9 cellular contexts compared by ENCODE assay signal in the genomic region with DNA sequence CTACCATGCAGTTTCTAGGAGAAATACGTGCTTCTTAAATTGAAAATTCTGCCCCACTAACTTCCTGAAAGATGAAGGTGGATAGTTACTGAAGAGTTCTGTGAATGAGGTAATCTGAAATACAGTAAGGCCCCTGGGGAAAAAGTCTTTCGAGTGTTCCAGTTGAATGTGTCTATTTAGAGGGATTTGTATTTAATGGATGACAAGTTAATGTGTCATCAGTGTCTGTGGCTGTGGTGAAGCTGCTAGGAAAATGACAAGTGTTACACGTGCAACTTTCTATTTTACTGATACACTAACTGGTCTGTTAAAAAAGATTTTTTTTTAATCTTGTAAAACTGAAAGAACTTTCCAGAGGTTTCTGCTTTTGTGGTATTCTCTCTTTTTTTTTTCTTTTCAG.
A peak's percentile ranks its signal among the peaks of the same experiment; 100 is the strongest.
DNase-seq lines count a peak whose midpoint lies in the region; ATAC-seq and TF ChIP-seq lines count a peak whose summit lies in the region.
"Had no signal": no experiment of that assay in that cellular context is flagged by ENCODE, and none has a peak within 500 bp of the region (broad histone marks: within the 10 kb centered on the region; RNA-seq: fewer than 3 reads in every experiment).

No MANE protein-coding gene starts in this region.

- no peak for TF ChIP-seq EP300 in ovary (IDR thresholded peaks at IDR 0.05)

- no peak overlapping the region for H3K4me3 ChIP-seq in HAP-1
- H3K4me3 ChIP-seq in ovary = no peak overlapping the region

- peak overlapping the region; percentile 94 to 99 (median 98); a peak in 5 of 7 replicates for H3K27ac Mint-ChIP-seq in H9
- no peak overlapping the region for H3K27ac Mint-ChIP-seq in type B pancreatic cell
- H3K27ac Mint-ChIP-seq: activated B cell treated with CpG ODN at 0.5 μM for 24 hours had no signal

- H4K91ac ChIP-seq in H9 (ENCODE audit: insufficient read length, low read depth, low read length) = no peak overlapping the region

- H3K36me3 ChIP-seq in HAP-1 (replicated peaks) (no peaks in the 10 kb centered on the region), ovary (no peaks in the 10 kb centered on the region)

- intact Hi-C loops in ovary (cut with DNase I) = no loop called here

- no peak overlapping the region for H4K5ac ChIP-seq in H9 (ENCODE audit: insufficient read length, low read depth, low read length)

- no CpG with 5 or more reads among the region's 3 CpGs for WGBS in H9 (ENCODE audit: extremely low coverage, insufficient read length, low lambda C conversion rate)
- WGBS in ovary, 3 donors = 75 to 82% (median 76%) methylated on average over 3 of the region's 3 CpGs

- in situ Hi-C loops in HAP-1 (cut with MboI; ENCODE audit: low sequenced_read_pairs) = no loop called here

- H2BK20ac ChIP-seq in H9 (ENCODE audit: low read depth, low read length, poor library complexity, severe bottlenecking) = no peak overlapping the region

- no peak overlapping the region for H2BK120ac ChIP-seq in H9 (ENCODE audit: low read depth, low read length, poor library complexity, severe bottlenecking)

- H3K4me2 ChIP-seq in H9 (ENCODE audit: insufficient read depth, insufficient read length, low read length) = no peak overlapping the region

- H4K20me1 ChIP-seq in H9 (ENCODE audit: control insufficient read depth, insufficient read depth, insufficient read length) = no peaks in the 10 kb centered on the region

- H3K27me3 Mint-ChIP-seq in H9 (ENCODE audit: low read depth) (no peaks in the 10 kb centered on the region), type B pancreatic cell (peaks cover 13% of the 10 kb centered on the region)
- H3K27me3 Mint-ChIP-seq: activated B cell treated with CpG ODN at 0.5 μM for 24 hours had no signal

- H3K56ac ChIP-seq in H9 (ENCODE audit: insufficient read length, low read depth, low read length) = no peak overlapping the region

- no peaks in the 10 kb centered on the region for H3K79me2 ChIP-seq in H9 (ENCODE audit: insufficient read depth, low read length)

- H3T11ph ChIP-seq in H9 (ENCODE audit: low read length) = no peak overlapping the region

- no peak overlapping the region for H3K14ac ChIP-seq in H9 (ENCODE audit: insufficient read depth, low read length)

- H3K4me1 ChIP-seq in H9 (ENCODE audit: insufficient read depth, low read length) (peaks cover 5% of the 10 kb centered on the region; the same call in 1 of the 2 replicates), HAP-1 (peaks cover 19% of the 10 kb centered on the region), ovary (ENCODE audit: insufficient read depth) (no peaks in the 10 kb centered on the region)

- no peak overlapping the region for H3K9ac ChIP-seq in H9 (ENCODE audit: extremely low read depth, insufficient read length, low read length)

- H3K79me1 ChIP-seq in H9 (ENCODE audit: insufficient read depth, low read depth, low read length, poor library complexity, severe bottlenecking) = no peaks in the 10 kb centered on the region

- H3K27me3 ChIP-seq in H9 (ENCODE audit: insufficient read depth, low read length) = no peaks in the 10 kb centered on the region
- H3K27me3 ChIP-seq in HAP-1 (ENCODE audit: low read depth) = no peaks in the 10 kb centered on the region
- H3K27me3 ChIP-seq in ovary = no peaks in the 10 kb centered on the region

- no peak overlapping the region for H2BK12ac ChIP-seq in H9 (ENCODE audit: insufficient read length, low read depth, low read length)

- no peak overlapping the region for H4K8ac ChIP-seq in H9 (replicated peaks; ENCODE audit: insufficient read length, low read depth, low read length)

- H3K9me3 ChIP-seq in H9 (ENCODE audit: control insufficient read depth, low read depth, low read length) (peaks cover 5% of the 10 kb centered on the region), HAP-1 (no peaks in the 10 kb centered on the region), ovary (no peaks in the 10 kb centered on the region)

- H2AFZ ChIP-seq in H9 (ENCODE audit: low read length) = no peak overlapping the region

- no peak overlapping the region for H3K4ac ChIP-seq in H9 (ENCODE audit: low read depth, low read length)

- no peak overlapping the region for H3K18ac ChIP-seq in H9 (ENCODE audit: insufficient read length, low read depth, low read length)

- H2BK15ac ChIP-seq in H9 (ENCODE audit: low read depth, low read length) = no peak overlapping the region

- TF ChIP-seq CTCF in H9 (conservative IDR thresholded peaks at IDR 0.05) (no peak), type B pancreatic cell (conservative IDR thresholded peaks at IDR 0.05) (no peak), ovary (IDR thresholded peaks at IDR 0.05) (no peak)

- peak overlapping the region; percentile 86 for H3K27ac ChIP-seq in H9 (ENCODE audit: insufficient read length, low read depth, low read length)
- H3K27ac ChIP-seq in ovary = no peak overlapping the region

- no peaks in the 10 kb centered on the region for H3K23me2 ChIP-seq in H9 (ENCODE audit: insufficient read length, low read depth, low read length, poor library complexity, severe bottlenecking)

- peaks cover 25 to 26% of the 10 kb centered on the region in 2 experiments for H3K9me3 Mint-ChIP-seq in H9
- H3K9me3 Mint-ChIP-seq in type B pancreatic cell = peaks cover 11% of the 10 kb centered on the region
- H3K9me3 Mint-ChIP-seq: activated B cell treated with CpG ODN at 0.5 μM for 24 hours had no signal

- H3K4me1 Mint-ChIP-seq in H9 (peaks cover 40 to 53% of the 10 kb centered on the region in 2 experiments), type B pancreatic cell (ENCODE audit: unreplicated experiment) (peaks cover 15% of the 10 kb centered on the region)
- H3K4me1 Mint-ChIP-seq: activated B cell treated with CpG ODN at 0.5 μM for 24 hours had no signal

- peaks cover 24 to 49% (median 38%) of the 10 kb centered on the region in 3 experiments for H3K36me3 Mint-ChIP-seq in H9 (ENCODE audit: insufficient read depth in 1 of 3, low read depth in 3 of 3)
- peaks cover 3% of the 10 kb centered on the region for H3K36me3 Mint-ChIP-seq in type B pancreatic cell

- no peak for DNase-seq in H9
- DNase-seq in M059J (ENCODE audit: low read depth) = peak; percentile 46
- DNase-seq in foreskin melanocyte = peak; percentile 52
- DNase-seq in HAP-1 (ENCODE audit: low spot score in 2 of 2) = no peak
- no peak for DNase-seq in type B pancreatic cell (ENCODE audit: extremely low spot score, unreplicated experiment)
- no peak for DNase-seq in ovary
- no peak for DNase-seq in iPS-NIHi11 (ENCODE audit: low spot score)
- DNase-seq: activated B cell treated with CpG ODN at 0.5 μM for 24 hours had no signal

- no peak overlapping the region for H2BK5ac ChIP-seq in H9 (ENCODE audit: insufficient read length, low read length)

- no peak overlapping the region for H2AK5ac ChIP-seq in H9 (ENCODE audit: insufficient read length, low read length)

- no peak overlapping the region for H3K23ac ChIP-seq in H9 (ENCODE audit: insufficient read length, low read depth, low read length)

- no peak for TF ChIP-seq POLR2A in ovary (IDR thresholded peaks at IDR 0.05)

- H3K4me3 Mint-ChIP-seq in H9 (no peak overlapping the region), type B pancreatic cell (no peak overlapping the region)
- H3K4me3 Mint-ChIP-seq: activated B cell treated with CpG ODN at 0.5 μM for 24 hours had no signal

- peak; percentile 80 for ATAC-seq in GM18870 (IDR thresholded peaks at IDR 0.05; ENCODE audit: unreplicated experiment)

Comparison
In these comparisons a context has a peak if more than half of its experiments do, and no peak if none do; other contexts are left out.
1. DNase-seq: peak in M059J (single experiment) and foreskin melanocyte (single experiment); none in H9 (single experiment), HAP-1 (0 of 2), type B pancreatic cell (single experiment), ovary (0 of 5) and iPS-NIHi11 (single experiment).